28 cellular contexts compared by ENCODE assay signal in the genomic region with DNA sequence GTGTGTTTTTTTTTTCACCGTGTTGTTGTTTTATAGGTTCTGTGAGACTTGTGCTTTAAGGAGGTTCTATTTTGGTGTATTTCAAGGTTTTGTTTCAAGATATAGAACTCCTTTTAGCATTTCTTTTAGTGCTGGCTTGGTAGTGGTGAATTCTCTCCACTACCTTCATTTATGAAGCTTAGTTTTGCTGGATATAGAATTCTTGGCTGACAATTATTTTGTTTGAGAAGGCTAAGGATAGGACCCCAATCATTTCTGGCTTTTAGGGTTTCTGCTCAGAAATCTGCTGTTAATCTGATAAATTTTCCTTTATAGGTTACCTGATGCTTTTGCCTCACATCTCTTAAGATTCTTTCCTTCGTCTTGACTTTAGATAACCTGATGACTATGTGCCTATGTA.
"Had no signal": no experiment of that assay in that cellular context is flagged by ENCODE, and none has a peak within 500 bp of the region (broad histone marks: within the 10 kb centered on the region; RNA-seq: fewer than 3 reads in every experiment).

No MANE protein-coding gene starts in this region.

- H3K4me1 ChIP-seq: stomach, suprapubic skin, testis, thyroid gland, tibial artery, tibial nerve, transverse colon, upper lobe of left lung, upper lobe of right lung, uterus, vagina had no signal

- H3K27me3 Mint-ChIP-seq: stimulated activated naive CD8-positive, alpha-beta T cell treated with anti-CD3 and anti-CD28 coated beads, Interleukin-15, amount 100 ng/mL, for 72 hours had no signal

- DNase-seq: stimulated activated CD4-positive, alpha-beta T cell treated with anti-CD3 and anti-CD28 coated beads, Interleukin-4, amount 100 ng/mL, for 1 hour; stimulated activated CD4-positive, alpha-beta T cell treated with anti-CD3 and anti-CD28 coated beads, Interleukin-4, amount 100 ng/mL, for 24 hours; stimulated activated CD4-positive, alpha-beta T cell treated with anti-CD3 and anti-CD28 coated beads, Interleukin-4, amount 100 ng/mL, for 4 hours; stimulated activated CD8-positive, alpha-beta memory T cell treated with anti-CD3 and anti-CD28 coated beads, Interleukin-4, amount 100 ng/mL, for 48 hours; stimulated activated naive B cell treated with anti-CD40 and anti-IgM and Interleukin-4, amounts not matched to agents 10 μg/mL and 1 μg/mL and 100 μg/mL, for 72 hours; stimulated activated naive CD4-positive, alpha-beta T cell; stimulated activated naive CD4-positive, alpha-beta T cell treated with Interleukin-2 at 50 U/mL for 16 hours; stimulated activated naive CD8-positive, alpha-beta T cell treated with anti-CD3 and anti-CD28 coated beads, Interleukin-15, amount 100 ng/mL, for 72 hours; stimulated activated naive CD8-positive, alpha-beta T cell treated with anti-CD3 and anti-CD28 coated beads, Interleukin-15, Interleukin-2, amounts not matched to agents 100 U/mL and 50 U/mL, for 24 hours; stomach; substantia nigra; testis; thyroid gland; tibial artery; transverse colon; trophoblast cell; upper lobe of left lung; upper lobe of right lung; uterus had no signal

- ATAC-seq: stimulated activated effector memory CD8-positive, alpha-beta T cell treated with anti-CD3 and anti-CD28 coated beads, Interleukin-12 subunit alpha, Interleukin-12 subunit beta, amount 100 ng/mL, for 72 hours; stimulated activated memory B cell treated with anti-CD40 and anti-IgM and Interleukin-4, amounts not matched to agents 10 μg/mL and 1 μg/mL and 100 μg/mL, for 72 hours; stimulated activated naive B cell treated with anti-CD40 and anti-IgM and Interleukin-4, amounts not matched to agents 10 μg/mL and 1 μg/mL and 100 μg/mL, for 72 hours; stimulated activated naive CD8-positive, alpha-beta T cell treated with anti-CD3 and anti-CD28 coated beads, Interleukin-15, amount 100 ng/mL, for 72 hours; stimulated activated naive CD8-positive, alpha-beta T cell treated with anti-CD3 and anti-CD28 coated beads, Interleukin-15, Interleukin-2, amounts not matched to agents 100 U/mL and 50 U/mL, for 24 hours; upper lobe of right lung had no signal

- H3K27ac ChIP-seq: stomach, suprapubic skin, testis, thoracic aorta, thyroid gland, tibial artery, tibial nerve, transverse colon, upper lobe of left lung, upper lobe of right lung, uterus, vagina had no signal

- H3K36me3 Mint-ChIP-seq: stimulated activated effector memory CD8-positive, alpha-beta T cell treated with anti-CD3 and anti-CD28 coated beads, Interleukin-12 subunit alpha, Interleukin-12 subunit beta, amount 100 ng/mL, for 72 hours; stimulated activated memory B cell treated with anti-CD40 and anti-IgM and Interleukin-4, amounts not matched to agents 10 μg/mL and 1 μg/mL and 100 μg/mL, for 72 hours had no signal

- H3K36me3 ChIP-seq: stomach, suprapubic skin, thoracic aorta, thyroid gland, tibial artery, tibial nerve, transverse colon, upper lobe of left lung, upper lobe of right lung, uterus, vagina had no signal

- H3K4me3 ChIP-seq: stomach, suprapubic skin, testis, thoracic aorta, thyroid gland, tibial artery, tibial nerve, transverse colon, upper lobe of left lung, upper lobe of right lung, uterus, vagina had no signal

- H3K27ac Mint-ChIP-seq: stimulated activated effector memory CD8-positive, alpha-beta T cell treated with anti-CD3 and anti-CD28 coated beads, Interleukin-12 subunit alpha, Interleukin-12 subunit beta, amount 100 ng/mL, for 72 hours; stimulated activated memory B cell treated with anti-CD40 and anti-IgM and Interleukin-4, amounts not matched to agents 10 μg/mL and 1 μg/mL and 100 μg/mL, for 72 hours; stimulated activated naive B cell treated with anti-CD40 and anti-IgM and Interleukin-4, amounts not matched to agents 10 μg/mL and 1 μg/mL and 100 μg/mL, for 72 hours; stimulated activated naive CD8-positive, alpha-beta T cell treated with anti-CD3 and anti-CD28 coated beads, Interleukin-15, amount 100 ng/mL, for 72 hours; stimulated activated naive CD8-positive, alpha-beta T cell treated with anti-CD3 and anti-CD28 coated beads, Interleukin-15, Interleukin-2, amounts not matched to agents 100 ng/mL and 50 ng/mL, for 24 hours; type B pancreatic cell had no signal

- H3K4me3 Mint-ChIP-seq: stimulated activated effector memory CD8-positive, alpha-beta T cell treated with anti-CD3 and anti-CD28 coated beads, Interleukin-12 subunit alpha, Interleukin-12 subunit beta, amount 100 ng/mL, for 72 hours; stimulated activated memory B cell treated with anti-CD40 and anti-IgM and Interleukin-4, amounts not matched to agents 10 μg/mL and 1 μg/mL and 100 μg/mL, for 72 hours; stimulated activated naive B cell treated with anti-CD40 and anti-IgM and Interleukin-4, amounts not matched to agents 10 μg/mL and 1 μg/mL and 100 μg/mL, for 72 hours; stimulated activated naive CD8-positive, alpha-beta T cell treated with anti-CD3 and anti-CD28 coated beads, Interleukin-15, amount 100 ng/mL, for 72 hours; stimulated activated naive CD8-positive, alpha-beta T cell treated with anti-CD3 and anti-CD28 coated beads, Interleukin-15, Interleukin-2, amounts not matched to agents 100 ng/mL and 50 ng/mL, for 24 hours; type B pancreatic cell had no signal

- H3K4me1 Mint-ChIP-seq: stimulated activated effector memory CD8-positive, alpha-beta T cell treated with anti-CD3 and anti-CD28 coated beads, Interleukin-12 subunit alpha, Interleukin-12 subunit beta, amount 100 ng/mL, for 72 hours; stimulated activated memory B cell treated with anti-CD40 and anti-IgM and Interleukin-4, amounts not matched to agents 10 μg/mL and 1 μg/mL and 100 μg/mL, for 72 hours; stimulated activated naive B cell treated with anti-CD40 and anti-IgM and Interleukin-4, amounts not matched to agents 10 μg/mL and 1 μg/mL and 100 μg/mL, for 72 hours; stimulated activated naive CD8-positive, alpha-beta T cell treated with anti-CD3 and anti-CD28 coated beads, Interleukin-15, amount 100 ng/mL, for 72 hours had no signal

- H3K27me3 ChIP-seq: stomach, suprapubic skin, testis, thyroid gland, tibial artery, tibial nerve, transverse colon, upper lobe of left lung, upper lobe of right lung, uterus, vagina had no signal

- H3K9me3 ChIP-seq: suprapubic skin, testis, thyroid gland, uterus, vagina had no signal

- FAIRE-seq: urothelium cell line had no signal
